ENCODE assay signal across 9 cellular contexts in genomic region chr13:36783883-36784282, GRCh38.
"Had no signal": no experiment of that assay in that cellular context is flagged by ENCODE, and none has a peak within 500 bp of the region (broad histone marks: within the 10 kb centered on the region; RNA-seq: fewer than 3 reads in every experiment).

No MANE protein-coding gene starts in this region.

- H3K36me3 ChIP-seq: HAP-1 had no signal

- H3K9me3 ChIP-seq: HAP-1 had no signal

- H3K27ac Mint-ChIP-seq: GM23338, HFFc6, IgD-negative memory B cell had no signal

- H3K4me1 ChIP-seq: HAP-1 had no signal

- H3K4me2 ChIP-seq: GM23338 had no signal

- H3K9me3 Mint-ChIP-seq: GM23338, HFFc6, IgD-negative memory B cell had no signal

- H3K4me3 Mint-ChIP-seq: GM23338, HFFc6, IgD-negative memory B cell had no signal

- DNase-seq: HFFc6, KBM-7 had no signal

- H2AFZ ChIP-seq: GM23338 had no signal

- H3K4me1 Mint-ChIP-seq: IgD-negative memory B cell had no signal

- FAIRE-seq: H1, H54, HTR-8/SVneo had no signal

- H3K4me3 ChIP-seq: GM23338, HAP-1 had no signal

- ATAC-seq: GM23338, HCT116 had no signal
